ENCODE assay signal across 8 cellular contexts in the genomic region with DNA sequence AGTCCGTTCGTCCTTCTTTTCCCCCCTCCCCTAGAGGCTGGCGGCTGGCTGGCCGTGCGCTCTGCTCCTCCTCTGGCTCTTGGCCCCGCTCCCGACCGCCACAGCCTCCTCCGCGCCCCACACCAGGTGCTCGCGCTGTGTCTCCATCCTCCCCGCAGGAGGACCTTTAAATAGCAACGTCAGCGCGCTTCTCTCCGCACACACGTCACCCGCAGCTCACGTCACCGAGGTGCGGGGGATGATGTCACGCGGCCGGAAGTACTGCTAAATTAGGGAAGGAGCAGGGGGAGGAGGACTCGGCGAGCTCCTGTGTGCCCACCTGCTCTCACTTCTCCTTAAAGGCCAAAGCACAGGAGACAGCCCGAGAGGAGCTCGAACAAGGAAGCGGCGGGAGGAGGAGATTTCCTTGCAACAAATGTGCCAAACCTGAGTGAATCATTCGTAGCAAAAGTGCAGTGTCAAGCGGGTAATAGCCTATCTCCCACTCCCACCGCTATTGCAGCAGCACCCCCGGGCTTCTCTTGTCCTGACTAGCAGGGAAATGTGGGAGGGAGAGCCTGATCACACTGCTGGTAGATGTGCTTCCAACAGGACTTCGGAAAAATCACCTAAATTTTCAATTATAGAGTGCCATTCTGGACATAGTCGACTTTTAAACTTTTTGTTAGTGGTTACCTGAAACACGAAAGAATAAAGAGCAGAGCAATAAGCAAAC. TPM values are rescaled to one million over a fixed set of nuclear protein-coding genes. Genes with fewer than 3 reads are reported as not detected.
DNase-seq lines count a peak whose midpoint lies in the region; ATAC-seq and TF ChIP-seq lines count a peak whose summit lies in the region.

No MANE protein-coding gene starts in this region.

- H3K18ac ChIP-seq in IMR-90 (ENCODE audit: low read depth, low read length), result peak overlapping the region; percentile 3; the same call in 1 of the 2 replicates

- no TSS peak for BruUV-seq in IMR-90 (replicated peaks; lab: Mats Ljungman, UMichigan)

- H3K4me2 ChIP-seq in IMR-90 (ENCODE audit: low read depth, low read length), result peak overlapping the region; percentile 74

- CTCF ChIA-PET in IMR-90 (lab: Yijun Ruan, JAX), result interaction anchor here (0.6 kb wide), 1 partner anchor 382 kb away, joined by 3 read pairs; no protein-coding TSS in a partner anchor

- peak; percentile 92 for TF ChIP-seq POLR2A in IMR-90 (IDR thresholded peaks at IDR 0.05; ENCODE audit: low read depth, low read length)
- TF ChIP-seq POLR2A in erythroblast (IDR thresholded peaks at IDR 0.05; ENCODE audit: low read length), result peak; percentile 80

- peak overlapping the region; percentile 63 for H2BK5ac ChIP-seq in IMR-90 (ENCODE audit: low read depth, low read length, poor library complexity, severe bottlenecking)

- dilution Hi-C loops in IMR-90 (cut with HindIII; ENCODE audit: low sequenced_read_pairs, unreplicated experiment), result no loop called here

- in situ Hi-C loops in IMR-90 (cut with MboI; ENCODE audit: low sequenced_read_pairs), result no loop called here

- H3K27ac Mint-ChIP-seq in activated T-cell treated with anti-CD3 and anti-CD28 coated beads, Interleukin-2, amount 50 U/mL, for 24 hours, result peak overlapping the region; percentile 98

- no peak overlapping the region for H3K56ac ChIP-seq in IMR-90 (ENCODE audit: extremely low read depth, insufficient read depth, low read length)

- H2BK15ac ChIP-seq in IMR-90 (ENCODE audit: low read depth, low read length), result no peak overlapping the region

- H2AFZ ChIP-seq in IMR-90 (replicated peaks; ENCODE audit: low read length, poor library complexity), result peak overlapping the region; percentile 97

- H3K4ac ChIP-seq in IMR-90 (ENCODE audit: low read depth, low read length), result peak overlapping the region; percentile 67

- H3K79me1 ChIP-seq in IMR-90 (ENCODE audit: low read depth in 1 of 2, low read length in 2 of 2), result peaks cover 4 to 25% of the 10 kb centered on the region in 2 experiments

- ATAC-seq in GM21529 (IDR thresholded peaks at IDR 0.05; ENCODE audit: unreplicated experiment) (peak; percentile 85), IMR-90 (ENCODE audit: low read depth) (peak; percentile 67)

- peak overlapping the region; percentile 49 for H3K27ac ChIP-seq in IMR-90 (ENCODE audit: insufficient read depth, low read length)
- peak overlapping the region; percentile 91 to 93 for H3K27ac ChIP-seq in mucosa of rectum (ENCODE audit: low read depth in 2 of 2, low read length in 2 of 2)

- peak overlapping the region; percentile 22 for H2AK9ac ChIP-seq in IMR-90 (replicated peaks; ENCODE audit: low read depth, low read length, poor library complexity)

- H3K9me3 ChIP-seq in IMR-90 (ENCODE audit: control insufficient read depth, insufficient read depth, low read length) (no peaks in the 10 kb centered on the region), mucosa of rectum (ENCODE audit: control insufficient read depth in 2 of 2, low read length in 2 of 2) (no peaks in the 10 kb centered on the region)

- H3K36me3 Mint-ChIP-seq in activated T-cell treated with anti-CD3 and anti-CD28 coated beads, Interleukin-2, amount 50 U/mL, for 24 hours (ENCODE audit: low read depth), result peaks cover 6% of the 10 kb centered on the region

- H3K9me1 ChIP-seq in IMR-90 (ENCODE audit: insufficient read depth, low read length), result no peaks in the 10 kb centered on the region

- intact Hi-C loops in IMR-90 (cut with micrococcal nuclease), result loop anchor here (5.0 kb wide), 2 partner anchors 42 to 98 kb away; a partner anchor contains a TSS

- H2BK20ac ChIP-seq in IMR-90 (ENCODE audit: low read depth, low read length), result no peak overlapping the region

- peaks cover 49% of the 10 kb centered on the region for H3K4me1 Mint-ChIP-seq in activated T-cell treated with anti-CD3 and anti-CD28 coated beads, Interleukin-2, amount 50 U/mL, for 24 hours (ENCODE audit: low read depth)

- H2BK120ac ChIP-seq in IMR-90 (ENCODE audit: low read depth, low read length), result peak overlapping the region; percentile 50

- H4K20me1 ChIP-seq in IMR-90 (ENCODE audit: insufficient read depth, low read length), result no peaks in the 10 kb centered on the region

- POLR2A ChIA-PET in IMR-90 (lab: Charles Lee; ENCODE audit: unreplicated experiment), result interaction anchor here (0.5 kb wide), 1 partner anchor 63 kb away, joined by 13 read pairs; no protein-coding TSS in a partner anchor

- H3K9me3 Mint-ChIP-seq in activated T-cell treated with anti-CD3 and anti-CD28 coated beads, Interleukin-2, amount 50 U/mL, for 24 hours, result no peaks in the 10 kb centered on the region

- H3K27me3 ChIP-seq in IMR-90 (ENCODE audit: control insufficient read depth, insufficient read depth, low read length), result no peaks in the 10 kb centered on the region
- H3K27me3 ChIP-seq in mucosa of rectum (ENCODE audit: control insufficient read depth in 2 of 2, insufficient read depth in 2 of 2, low read length in 2 of 2), result peaks cover 12 to 22% of the 10 kb centered on the region in 2 donors

- no peak overlapping the region for H2AK5ac ChIP-seq in IMR-90 (ENCODE audit: low read depth, low read length)

- peak overlapping the region; percentile 49 for H3K4me3 ChIP-seq in IMR-90 (ENCODE audit: insufficient read depth, low read depth, low read length)
- H3K4me3 ChIP-seq in mucosa of rectum (ENCODE audit: low read length in 2 of 2), result peak overlapping the region; percentile 85 to 89

- DNase-seq in DMS114 treated with DMSO at 0.1 percent for 48 hours (lab: John Stamatoyannopoulos, UW; ENCODE audit: unreplicated experiment) (peak; percentile 81), IMR-90 (peak; percentile 94), OCI-M2 (lab: John Stamatoyannopoulos, UW; ENCODE audit: unreplicated experiment) (peak; percentile 85), erythroblast (lab: John Stamatoyannopoulos, UW) (peak; percentile 94 to 95)
- DNase-seq in activated T-cell treated with anti-CD3 and anti-CD28 coated beads, Interleukin-2, amount 50 U/mL, for 24 hours, result peak; percentile 95
- peak; percentile 92 for DNase-seq in stimulated activated CD8-positive, alpha-beta memory T cell treated with anti-CD3 and anti-CD28 coated beads, Interleukin-4, amount 100 ng/mL, for 48 hours

- H3K36me3 ChIP-seq in IMR-90 (ENCODE audit: control insufficient read depth, insufficient read depth, low read length) (no peaks in the 10 kb centered on the region), mucosa of rectum (ENCODE audit: control insufficient read depth in 2 of 2, insufficient read depth in 2 of 2, low read length in 2 of 2) (no peaks in the 10 kb centered on the region)

- H3K9ac ChIP-seq in IMR-90 (ENCODE audit: low read depth, low read length) (peak overlapping the region; percentile 53), mucosa of rectum (ENCODE audit: low read depth in 1 of 2, low read length in 2 of 2) (peak overlapping the region; percentile 72 to 89)

- TF ChIP-seq RAD21 in IMR-90 (IDR thresholded peaks at IDR 0.05; ENCODE audit: low read length), result no peak

- H3K4me1 ChIP-seq in IMR-90 (ENCODE audit: control insufficient read depth, insufficient read depth, low read length) (no peaks in the 10 kb centered on the region), mucosa of rectum (ENCODE audit: control insufficient read depth in 2 of 2, insufficient read depth in 2 of 2, low read length in 2 of 2) (peaks cover 6 to 7% of the 10 kb centered on the region in 2 donors)

- peaks cover 32% of the 10 kb centered on the region for H3K27me3 Mint-ChIP-seq in activated T-cell treated with anti-CD3 and anti-CD28 coated beads, Interleukin-2, amount 50 U/mL, for 24 hours

- H3K23ac ChIP-seq in IMR-90 (ENCODE audit: low read depth, low read length), result 0 out of 2 replicates have a peak overlapping the region, but pooled peaks have one; percentile 19

- H3K4me3 Mint-ChIP-seq in activated T-cell treated with anti-CD3 and anti-CD28 coated beads, Interleukin-2, amount 50 U/mL, for 24 hours, result peak overlapping the region; percentile 88

- H4K8ac ChIP-seq in IMR-90 (ENCODE audit: low read depth in 2 of 2, low read length in 2 of 2), result peak overlapping the region; percentile 83 to 88

- peak overlapping the region; percentile 19 for H4K5ac ChIP-seq in IMR-90 (ENCODE audit: low read depth, low read length)

- H3K14ac ChIP-seq in IMR-90 (replicated peaks; ENCODE audit: low read depth, low read length), result peak overlapping the region; percentile 54; the same call in 1 of the 2 replicates

- 6% methylated on average over 8 of the region's 38 CpGs; no CpG with 5 or more reads in 1 of the 2 experiments for WGBS in IMR-90 (ENCODE audit: extremely low coverage in 2 of 2, insufficient read length in 1 of 2), 2 experiments

- H4K91ac ChIP-seq in IMR-90 (ENCODE audit: insufficient read depth, low read depth, low read length), result peak overlapping the region; percentile 65

- TF ChIP-seq CTCF in IMR-90 (conservative IDR thresholded peaks at IDR 0.05; ENCODE audit: low read depth, low read length), result no peak

TF ChIP-seq in IMR-90, 13 proteins besides CTCF, POLR2A, EP300 and RAD21 (continues in another document):
- TF ChIP-seq MXI1 (IDR thresholded peaks at IDR 0.05; ENCODE audit: borderline replicate concordance, low read depth, low read length) (no peak), NFE2L2 (IDR thresholded peaks at IDR 0.05; ENCODE audit: low read depth, low read length) (peak; percentile 47; the same call in 1 of the 2 replicates), BHLHE40 (IDR thresholded peaks at IDR 0.05; ENCODE audit: low read depth, low read length) (no peak), SMC3 (IDR thresholded peaks at IDR 0.05; ENCODE audit: low read depth, low read length) (no peak)
- TF ChIP-seq, protein P1, sequence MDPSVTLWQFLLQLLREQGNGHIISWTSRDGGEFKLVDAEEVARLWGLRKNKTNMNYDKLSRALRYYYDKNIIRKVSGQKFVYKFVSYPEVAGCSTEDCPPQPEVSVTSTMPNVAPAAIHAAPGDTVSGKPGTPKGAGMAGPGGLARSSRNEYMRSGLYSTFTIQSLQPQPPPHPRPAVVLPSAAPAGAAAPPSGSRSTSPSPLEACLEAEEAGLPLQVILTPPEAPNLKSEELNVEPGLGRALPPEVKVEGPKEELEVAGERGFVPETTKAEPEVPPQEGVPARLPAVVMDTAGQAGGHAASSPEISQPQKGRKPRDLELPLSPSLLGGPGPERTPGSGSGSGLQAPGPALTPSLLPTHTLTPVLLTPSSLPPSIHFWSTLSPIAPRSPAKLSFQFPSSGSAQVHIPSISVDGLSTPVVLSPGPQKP (IDR thresholded peaks at IDR 0.05; ENCODE audit: borderline replicate concordance, low read depth, low read length), result peak; percentile 94; the same call in 1 of the 2 replicates
- TF ChIP-seq, protein P2, sequence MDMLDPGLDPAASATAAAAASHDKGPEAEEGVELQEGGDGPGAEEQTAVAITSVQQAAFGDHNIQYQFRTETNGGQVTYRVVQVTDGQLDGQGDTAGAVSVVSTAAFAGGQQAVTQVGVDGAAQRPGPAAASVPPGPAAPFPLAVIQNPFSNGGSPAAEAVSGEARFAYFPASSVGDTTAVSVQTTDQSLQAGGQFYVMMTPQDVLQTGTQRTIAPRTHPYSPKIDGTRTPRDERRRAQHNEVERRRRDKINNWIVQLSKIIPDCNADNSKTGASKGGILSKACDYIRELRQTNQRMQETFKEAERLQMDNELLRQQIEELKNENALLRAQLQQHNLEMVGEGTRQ (IDR thresholded peaks at IDR 0.05; ENCODE audit: low read depth, low read length), result peak; percentile 62

RNA-seq across cellular contexts. Expression of a gene that starts 0.6 kb away (rescaled TPM):
- total RNA-seq in IMR-90 (2012; rRNA removed), result 6.8 and 6.9 TPM in 2 replicates
- polyA plus RNA-seq in IMR-90 (2012; rRNA removed), result 1.3 and 1.9 TPM in 2 replicates
- polyA plus RNA-seq in IMR-90 (2012; cell fraction: cytosol; rRNA removed), result 0.52 and 0.56 TPM in 2 replicates
- polyA plus RNA-seq in IMR-90 (2012; cell fraction: nucleus; rRNA removed; ENCODE audit: low replicate concordance), result 0.36 and 1.2 TPM in 2 replicates

Comparison
In these comparisons a context has a peak if more than half of its experiments do, and no peak if none do; other contexts are left out.
1. Peak in every context shown above with its lines: DNase-seq, ATAC-seq, H3K4me3 ChIP-seq and H3K27ac ChIP-seq.